ENCODE assay signal across 7 cellular contexts in genomic region chr7:77873416-77874327, GRCh38.
DNase-seq lines count a peak whose midpoint lies in the region; ATAC-seq, FAIRE-seq and TF ChIP-seq lines count a peak whose summit lies in the region.
"Not testable (repeated sequence)": the region's sequence is repeated elsewhere in the genome, so short reads cannot be mapped to it uniquely, and the experiment has no call there.

No MANE protein-coding gene starts in this region.

- H4K91ac ChIP-seq in IMR-90 (ENCODE audit: insufficient read depth, low read depth, low read length): peak overlapping the region; percentile 87

- not testable (repeated sequence) for ATAC-seq in IMR-90 (ENCODE audit: low read depth); T-helper 17 cell
- peak in 1 of 4 donors; percentile 42 for ATAC-seq in psoas muscle

- peak overlapping the region; percentile 93 for H3K23ac ChIP-seq in IMR-90 (ENCODE audit: low read depth, low read length)

- H3K9ac ChIP-seq in IMR-90 (ENCODE audit: low read depth, low read length); astrocyte (ENCODE audit: low read length): not testable (repeated sequence)

- not testable (repeated sequence) for TF ChIP-seq CTCF in IMR-90 (conservative IDR thresholded peaks at IDR 0.05; ENCODE audit: low read depth, low read length); astrocyte (IDR thresholded peaks at IDR 0.05; ENCODE audit: insufficient read depth, low read depth, low read length); psoas muscle (IDR thresholded peaks at IDR 0.05)

- WGBS in IMR-90 (ENCODE audit: extremely low coverage in 2 of 2, insufficient read length in 1 of 2), 2 experiments: no CpG with 5 or more reads among the region's 7 CpGs
- WGBS in psoas muscle, 3 donors: 92 to 97% (median 97%) methylated on average over 7 of the region's 7 CpGs

- peaks cover 44% of the 10 kb centered on the region for H3K4me1 Mint-ChIP-seq in T-helper 17 cell
- H3K4me1 Mint-ChIP-seq in astrocyte (ENCODE audit: low read depth, unreplicated experiment): peaks cover 26% of the 10 kb centered on the region

- peak overlapping the region; percentile 42 to 78; a peak in 3 of 4 replicates for H4K8ac ChIP-seq in IMR-90 (ENCODE audit: low read depth in 2 of 2, low read length in 2 of 2)

- peak overlapping the region; percentile 94 for H2BK20ac ChIP-seq in IMR-90 (ENCODE audit: low read depth, low read length)

- POLR2A ChIA-PET in IMR-90 (lab: Charles Lee; ENCODE audit: unreplicated experiment): not testable (repeated sequence)

- H4K20me1 ChIP-seq in IMR-90 (ENCODE audit: insufficient read depth, low read length); astrocyte (ENCODE audit: insufficient read depth, low read length): not testable (repeated sequence)

- H3K56ac ChIP-seq in IMR-90 (ENCODE audit: extremely low read depth, insufficient read depth, low read length): 0 out of 2 replicates have a peak overlapping the region, but pooled peaks have one; percentile 59

- H3K36me3 ChIP-seq in IMR-90 (ENCODE audit: control insufficient read depth, insufficient read depth, low read length); astrocyte (ENCODE audit: insufficient read depth, low read length); psoas muscle (ENCODE audit: insufficient read depth in 1 of 2, low read depth in 1 of 2): not testable (repeated sequence)

- not testable (repeated sequence) for H3K9me1 ChIP-seq in IMR-90 (ENCODE audit: insufficient read depth, low read length)

- H3K27ac Mint-ChIP-seq in T-helper 17 cell (peak overlapping the region; percentile 19), astrocyte (ENCODE audit: unreplicated experiment) (peak overlapping the region; percentile 50)

- H3K27me3 ChIP-seq in IMR-90 (ENCODE audit: control insufficient read depth, insufficient read depth, low read length); astrocyte (ENCODE audit: insufficient read depth, low read length); psoas muscle (ENCODE audit: insufficient read depth in 3 of 3, low read length in 2 of 3): not testable (repeated sequence)

- BruUV-seq in IMR-90 (replicated peaks; lab: Mats Ljungman, UMichigan): not testable (repeated sequence)

- CTCF ChIA-PET in IMR-90 (lab: Yijun Ruan, JAX): not testable (repeated sequence)

- H3K36me3 Mint-ChIP-seq in T-helper 17 cell (ENCODE audit: low read depth): not testable (repeated sequence)
- peaks cover 12% of the 10 kb centered on the region for H3K36me3 Mint-ChIP-seq in astrocyte (ENCODE audit: low read depth, unreplicated experiment)

- H3K14ac ChIP-seq in IMR-90 (replicated peaks; ENCODE audit: low read depth, low read length): peak overlapping the region; percentile 81

- H3K27ac ChIP-seq in IMR-90 (ENCODE audit: insufficient read depth, low read length) (peak overlapping the region; percentile 53; the same call in 1 of the 2 replicates), psoas muscle (peak overlapping the region; percentile 14)
- H3K27ac ChIP-seq in astrocyte (ENCODE audit: low read depth, low read length): not testable (repeated sequence)

- intact Hi-C loops in IMR-90 (cut with micrococcal nuclease); psoas muscle (cut with DNase I): not testable (repeated sequence)

- H2BK5ac ChIP-seq in IMR-90 (ENCODE audit: low read depth, low read length, poor library complexity, severe bottlenecking): peak overlapping the region; percentile 86

- H3K4me3 Mint-ChIP-seq in T-helper 17 cell; astrocyte (ENCODE audit: unreplicated experiment): not testable (repeated sequence)

- TF ChIP-seq POLR2A in IMR-90 (IDR thresholded peaks at IDR 0.05; ENCODE audit: low read depth, low read length); erythroblast (IDR thresholded peaks at IDR 0.05; ENCODE audit: low read length): not testable (repeated sequence)

- TF ChIP-seq RAD21 in IMR-90 (IDR thresholded peaks at IDR 0.05; ENCODE audit: low read length): not testable (repeated sequence)

- peak overlapping the region; percentile 69; the same call in 2 of the 3 replicates for H2BK15ac ChIP-seq in IMR-90 (ENCODE audit: low read depth, low read length)

- DNase-seq in EL: peak; percentile 41
- DNase-seq in IMR-90: peak; percentile 58
- DNase-seq in T-helper 17 cell, psoas muscle: not testable (repeated sequence)
- DNase-seq in astrocyte (ENCODE audit: low read depth): peak; percentile 57
- DNase-seq in erythroblast (lab: John Stamatoyannopoulos, UW): peak; percentile 17 to 60
- peak; percentile 63 for DNase-seq in iris pigment epithelial cell (ENCODE audit: low read depth)

- not testable (repeated sequence) for H3K4me2 ChIP-seq in IMR-90 (ENCODE audit: low read depth, low read length); astrocyte (ENCODE audit: low read length)

- H3K9me3 ChIP-seq in IMR-90 (ENCODE audit: control insufficient read depth, insufficient read depth, low read length); T-helper 17 cell (ENCODE audit: control insufficient read depth, low read length, poor library complexity, severe bottlenecking); astrocyte (ENCODE audit: insufficient read depth, low read depth, low read length); psoas muscle: not testable (repeated sequence)

- H2AFZ ChIP-seq in IMR-90 (replicated peaks; ENCODE audit: low read length, poor library complexity); astrocyte (ENCODE audit: low read depth, low read length): not testable (repeated sequence)

- H3K9me3 Mint-ChIP-seq in astrocyte (ENCODE audit: unreplicated experiment): not testable (repeated sequence)

- in situ Hi-C loops in IMR-90 (cut with MboI; ENCODE audit: low sequenced_read_pairs): not testable (repeated sequence)

- not testable (repeated sequence) for H2AK9ac ChIP-seq in IMR-90 (replicated peaks; ENCODE audit: low read depth, low read length, poor library complexity)

- FAIRE-seq in astrocyte (lab: Jason Lieb, UNC): not testable (repeated sequence)

- not testable (repeated sequence) for H3K79me2 ChIP-seq in astrocyte (ENCODE audit: insufficient read depth, low read length)

- H3K18ac ChIP-seq in IMR-90 (ENCODE audit: low read depth, low read length): peak overlapping the region; percentile 95

- H3K4ac ChIP-seq in IMR-90 (ENCODE audit: low read depth, low read length): peak overlapping the region; percentile 86

- H3K4me1 ChIP-seq in IMR-90 (ENCODE audit: control insufficient read depth, insufficient read depth, low read length): peaks cover 12% of the 10 kb centered on the region
- not testable (repeated sequence) for H3K4me1 ChIP-seq in astrocyte (ENCODE audit: insufficient read depth, low read length)
- H3K4me1 ChIP-seq in psoas muscle: peaks cover 14% of the 10 kb centered on the region

- H4K5ac ChIP-seq in IMR-90 (ENCODE audit: low read depth, low read length): peak overlapping the region; percentile 91

- peak overlapping the region; percentile 97 for H2BK120ac ChIP-seq in IMR-90 (ENCODE audit: low read depth, low read length)

- H3K79me1 ChIP-seq in IMR-90 (ENCODE audit: low read depth in 1 of 2, low read length in 2 of 2): peaks cover 19 to 64% of the 10 kb centered on the region in 2 experiments

- H2AK5ac ChIP-seq in IMR-90 (ENCODE audit: low read depth, low read length): peak overlapping the region; percentile 99

- dilution Hi-C loops in IMR-90 (cut with HindIII; ENCODE audit: low sequenced_read_pairs, unreplicated experiment): not testable (repeated sequence)

- not testable (repeated sequence) for H3K27me3 Mint-ChIP-seq in T-helper 17 cell; astrocyte (ENCODE audit: low read depth, unreplicated experiment)

- H3K4me3 ChIP-seq in IMR-90 (ENCODE audit: insufficient read depth, low read depth, low read length); astrocyte (ENCODE audit: insufficient read depth, low read depth, low read length); psoas muscle: not testable (repeated sequence)
